ENCODE assay signal across 22 cellular contexts in genomic region chr5:31355337-31355736, GRCh38.
A peak's percentile ranks its signal among the peaks of the same experiment; 100 is the strongest.
DNase-seq lines count a peak whose midpoint lies in the region; ATAC-seq, FAIRE-seq and TF ChIP-seq lines count a peak whose summit lies in the region.
"Had no signal": no experiment of that assay in that cellular context is flagged by ENCODE, and none has a peak within 500 bp of the region (broad histone marks: within the 10 kb centered on the region; RNA-seq: fewer than 3 reads in every experiment).

No MANE protein-coding gene starts in this region.

- H3K9ac ChIP-seq in K562 (ENCODE audit: insufficient read depth in 1 of 2, low read depth in 2 of 2, low read length in 2 of 2), result no peak overlapping the region
- H3K9ac ChIP-seq: BLaER1 treated with 17β-estradiol and CSF1 and Interleukin-3, amounts not matched to agents 10 nM and 100 nM; GM23248 had no signal

- no peak for TF ChIP-seq EP300 in K562 (IDR thresholded peaks at IDR 0.05; ENCODE audit: low read length)

- H3K4me3 ChIP-seq in K562, result no peak overlapping the region
- H3K4me3 ChIP-seq: BLaER1 treated with 17β-estradiol and CSF1 and Interleukin-3, amounts not matched to agents 10 nM and 100 nM; GM23248 had no signal

- H2AFZ ChIP-seq in K562 (ENCODE audit: low read depth, low read length), result no peak overlapping the region
- H2AFZ ChIP-seq: GM23248 had no signal

- CTCF ChIA-PET in K562 (lab: Yijun Ruan, JAX; ENCODE audit: low intra/inter-chr PET ratio), result no interaction called here

- H3K36me3 ChIP-seq in K562 (ENCODE audit: control insufficient read depth, insufficient read depth, low read length), result no peaks in the 10 kb centered on the region
- H3K36me3 ChIP-seq: BLaER1 treated with 17β-estradiol and CSF1 and Interleukin-3, amounts not matched to agents 10 nM and 100 nM had no signal

- no peaks in the 10 kb centered on the region for H3K9me3 ChIP-seq in K562 (replicated peaks; ENCODE audit: control insufficient read depth, insufficient read depth, low read depth, low read length)

- H3K79me2 ChIP-seq in K562 (ENCODE audit: control insufficient read depth, insufficient read depth, low read length), result no peaks in the 10 kb centered on the region

- no TSS peak for BruUV-seq in K562 (replicated peaks; lab: Mats Ljungman, UMichigan)

- no peak overlapping the region for H3K27ac ChIP-seq in K562 (ENCODE audit: extremely low read depth, low read depth, low read length)
- H3K27ac ChIP-seq: BLaER1 treated with 17β-estradiol and CSF1 and Interleukin-3, amounts not matched to agents 10 nM and 100 nM; GM23248; HL-60 had no signal

- TF ChIP-seq CTCF in K562 (IDR thresholded peaks at IDR 0.05 in 2 of 3, conservative IDR thresholded peaks at IDR 0.05 in 1 of 3; ENCODE audit: insufficient read depth in 2 of 3, low read depth in 1 of 3, low read length in 3 of 3), result no peak

- POLR2A ChIA-PET in K562 (lab: Yijun Ruan, JAX), result interaction anchor here (1.2 kb wide), 1 partner anchor 10 kb away, joined by 3 read pairs; no protein-coding TSS in a partner anchor

- intact Hi-C loops in K562 (cut with micrococcal nuclease) (no loop called here), left colon (cut with DNase I, micrococcal nuclease) (no loop called here)

- H3K4me1 ChIP-seq in K562 (replicated peaks in 1 of 2; ENCODE audit: control insufficient read depth in 2 of 2, insufficient read depth in 2 of 2, low read length in 2 of 2), result no peaks in the 10 kb centered on the region
- H3K4me1 ChIP-seq: BLaER1 treated with 17β-estradiol and CSF1 and Interleukin-3, amounts not matched to agents 10 nM and 100 nM had no signal

- no peak for TF ChIP-seq RAD21 in K562 (CRISPR knock-in tag; conservative IDR thresholded peaks at IDR 0.05 in 1 of 2, IDR thresholded peaks at IDR 0.05 in 1 of 2)

- in situ Hi-C loops in K562 (cut with MboI) (no loop called here), ACHN (cut with HindIII; ENCODE audit: low pct_ligation_motif_present, low pct_unique_long_range_greater_than_20kb, low sequenced_read_pairs) (no loop called here)

- no peaks in the 10 kb centered on the region for H3K9me1 ChIP-seq in K562 (ENCODE audit: control insufficient read depth, insufficient read depth, low read length)

- TF ChIP-seq POLR2A in K562 (conservative IDR thresholded peaks at IDR 0.05), result no peak

- H3K27me3 ChIP-seq in K562 (ENCODE audit: control insufficient read depth in 2 of 2, insufficient read depth in 2 of 2, low read length in 2 of 2), result peaks cover 0 to 2% of the 10 kb centered on the region in 2 experiments; a peak in 2 of 5 replicates
- H3K27me3 ChIP-seq: BLaER1 treated with 17β-estradiol and CSF1 and Interleukin-3, amounts not matched to agents 10 nM and 100 nM had no signal

- no peak overlapping the region for H3K4me2 ChIP-seq in K562 (ENCODE audit: insufficient read depth, low read length)
- H3K4me2 ChIP-seq: BLaER1 treated with 17β-estradiol and CSF1 and Interleukin-3, amounts not matched to agents 10 nM and 100 nM had no signal

- ATAC-seq in K562 (no peak), left colon (peak; percentile 84)
- ATAC-seq: CD8-positive, alpha-beta T cell had no signal

- no peak for DNase-seq in HTR-8/SVneo (ENCODE audit: insufficient read length, low spot score)
- DNase-seq in MV-4-11 (lab: John Stamatoyannopoulos, UW), result peak; percentile 43
- no peak for DNase-seq in K562 (ENCODE audit: extremely low read depth in 1 of 4, low spot score in 3 of 4)
- peak in 1 of 2 donors; percentile 44 for DNase-seq in left colon
- no peak for DNase-seq in pons (ENCODE audit: low spot score)
- DNase-seq in NCI-H524 treated with DMSO at 0.1 percent for 48 hours (lab: John Stamatoyannopoulos, UW), result no peak
- no peak for DNase-seq in ACHN
- DNase-seq in HUDEP-2 (lab: John Stamatoyannopoulos, UW; ENCODE audit: unreplicated experiment in 76 of 76), result no peak
- DNase-seq: CD8-positive, alpha-beta T cell; DMS153; GM23248; H9; HFFc6; NCI-H1105 treated with DMSO at 0.1 percent for 48 hours; NCI-H2029 treated with DMSO at 0.1 percent for 48 hours; NCI-H2171 treated with DMSO at 0.1 percent for 48 hours; NCI-H526; SHP77; SW 1271 had no signal

- FAIRE-seq in HTR-8/SVneo (lab: Jason Lieb, UNC) (peak; percentile 69), K562 (lab: Jason Lieb, UNC) (no peak)
- FAIRE-seq: GM12891 had no signal

- 11% methylated on average over 3 of the region's 3 CpGs for WGBS in K562 (ENCODE audit: insufficient coverage, low coverage, missing lambda C conversion rate)

- H4K20me1 ChIP-seq in K562 (replicated peaks; ENCODE audit: control insufficient read depth, insufficient read depth, low read length), result no peaks in the 10 kb centered on the region
- H4K20me1 ChIP-seq: BLaER1 treated with 17β-estradiol and CSF1 and Interleukin-3, amounts not matched to agents 10 nM and 100 nM had no signal

TF ChIP-seq in K562, 482 proteins besides CTCF, POLR2A, EP300 and RAD21:
- TF ChIP-seq ATF2 (CRISPR knock-in tag; IDR thresholded peaks at IDR 0.05) (no peak), ZNF121 (CRISPR knock-in tag; conservative IDR thresholded peaks at IDR 0.05) (no peak), NFIC (IDR thresholded peaks at IDR 0.05) (peak; percentile 53; the same call in 1 of the 2 replicates)
